Comparison of ENCODE assay signal across 8 cellular contexts in the genomic region with DNA sequence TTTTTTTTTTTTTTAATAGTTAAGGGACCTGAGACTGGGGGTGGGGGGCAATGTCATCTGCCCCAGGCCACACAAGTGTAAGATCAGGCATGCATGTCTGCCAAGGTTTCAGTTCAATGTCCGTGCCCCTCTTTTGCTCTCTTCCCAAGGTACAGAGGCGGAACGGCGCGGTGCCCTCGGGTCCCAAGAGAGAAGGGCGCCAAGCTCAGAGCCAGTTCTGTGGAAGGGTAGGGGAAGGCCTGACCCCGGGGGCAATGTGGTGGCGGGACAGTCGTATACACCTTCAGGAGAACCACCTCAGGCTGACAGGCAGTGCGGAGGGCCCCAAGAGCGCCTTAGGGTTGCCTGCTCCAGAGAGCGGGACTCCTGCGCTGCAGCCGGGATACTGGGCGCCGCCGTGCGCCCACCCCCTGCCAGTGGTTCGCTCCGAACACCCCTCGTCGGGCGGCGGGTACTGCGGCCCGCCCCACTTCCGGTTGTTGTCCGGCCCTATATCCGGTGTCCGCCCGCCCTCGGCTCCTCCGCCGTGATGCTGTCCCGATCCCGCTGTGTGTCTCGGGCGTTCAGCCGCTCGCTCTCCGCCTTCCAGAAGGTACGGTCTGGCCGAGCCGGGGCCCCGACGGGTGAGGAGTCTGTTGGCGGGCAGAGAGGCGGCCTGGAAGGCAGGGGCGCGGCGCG. TPM values are rescaled to one million over a fixed set of nuclear protein-coding genes. Genes with fewer than 3 reads are reported as not detected.
DNase-seq lines count a peak whose midpoint lies in the region; ATAC-seq and TF ChIP-seq lines count a peak whose summit lies in the region.

A gene (plus strand): TSS at position 492 of the 678 bp plus-strand sequence. CDS start 38 bp downstream, at position 530.

- peak within 1 kb of the TSS; percentile 75 for H3K4me3 ChIP-seq in PC-9
- peak within 1 kb of the TSS; percentile 70 to 87 for H3K4me3 ChIP-seq in mucosa of rectum (ENCODE audit: low read length in 2 of 2)

- peak within 1 kb of the TSS; percentile 84 to 98 for H3K9ac ChIP-seq in mucosa of rectum (ENCODE audit: low read depth in 1 of 2, low read length in 2 of 2)

- H3K27me3 ChIP-seq in PC-9 (ENCODE audit: insufficient read depth, low read depth) = no peaks in the 10 kb centered on the region
- H3K27me3 ChIP-seq in mucosa of rectum (ENCODE audit: control insufficient read depth in 2 of 2, insufficient read depth in 2 of 2, low read length in 2 of 2) = no peaks in the 10 kb centered on the region

- peak; percentile 77; the same call in 1 of the 2 replicates for TF ChIP-seq EP300 in Ishikawa (IDR thresholded peaks at IDR 0.05; ENCODE audit: borderline replicate concordance)

- ATAC-seq in GM21576 (IDR thresholded peaks at IDR 0.05; ENCODE audit: unreplicated experiment) = peak; percentile 82

- POLR2A ChIA-PET in PC-9 (lab: Charles Lee; ENCODE audit: unreplicated experiment) = interaction anchor here (0.6 to 0.8 kb wide), 4 partner anchors 24 to 673 kb away, joined by 3 to 7 read pairs (median 5); no protein-coding TSS in a partner anchor

- no peak for TF ChIP-seq RAD21 in Ishikawa (IDR thresholded peaks at IDR 0.05; ENCODE audit: low read depth)

- CTCF ChIA-PET in PC-9 (lab: Charles Lee) = interaction anchor here (0.7 kb wide), 2 partner anchors 307 to 570 kb away, joined by 5 to 11 read pairs; no protein-coding TSS in a partner anchor

- H3K79me2 ChIP-seq in PC-9 (ENCODE audit: low read depth) = peaks cover 48% of the 10 kb centered on the region

- H3F3A ChIP-seq in PC-9 (ENCODE audit: insufficient read depth, low read depth) = peaks cover 45% of the 10 kb centered on the region

- H3K4me1 ChIP-seq in PC-9 (replicated peaks; ENCODE audit: insufficient read depth) (peaks cover 48% of the 10 kb centered on the region), mucosa of rectum (ENCODE audit: control insufficient read depth in 2 of 2, insufficient read depth in 2 of 2, low read length in 2 of 2) (peaks cover 15 to 16% of the 10 kb centered on the region in 2 donors)

- H3K36me3 ChIP-seq in PC-9 (ENCODE audit: low read depth) = peaks cover 17% of the 10 kb centered on the region
- H3K36me3 ChIP-seq in mucosa of rectum (ENCODE audit: control insufficient read depth in 2 of 2, insufficient read depth in 2 of 2, low read length in 2 of 2) = peaks cover 3 to 6% of the 10 kb centered on the region in 2 donors

- peak within 1 kb of the TSS; percentile 96 for H2AFZ ChIP-seq in PC-9

- H3K27ac ChIP-seq in PC-9 (peak within 1 kb of the TSS; percentile 17), mucosa of rectum (ENCODE audit: low read depth in 2 of 2, low read length in 2 of 2) (peak within 1 kb of the TSS; percentile 96 to 97)

- H3K4me2 ChIP-seq in PC-9 = peak within 1 kb of the TSS; percentile 97

- H3K9me2 ChIP-seq in PC-9 (ENCODE audit: insufficient read depth) = no peaks in the 10 kb centered on the region

- no peak for TF ChIP-seq CTCF in PC-9 (conservative IDR thresholded peaks at IDR 0.05)

- no peaks in the 10 kb centered on the region for H3K9me3 ChIP-seq in PC-9 (ENCODE audit: insufficient read depth, low read depth)
- no peaks in the 10 kb centered on the region for H3K9me3 ChIP-seq in mucosa of rectum (ENCODE audit: control insufficient read depth in 2 of 2, low read length in 2 of 2)

- DNase-seq in DMS153 treated with DMSO at 0.1 percent for 48 hours (lab: John Stamatoyannopoulos, UW; ENCODE audit: unreplicated experiment) (peak; percentile 47), PC-9 (peak; percentile 78 to 99), erythroblast (lab: John Stamatoyannopoulos, UW) (peak; percentile 93 to 95)
- peak; percentile 91 for DNase-seq in activated T-cell treated with anti-CD3 and anti-CD28 coated beads, Interleukin-2, amount 50 U/mL, for 1 hour
- peak; percentile 69 to 73 for DNase-seq in stimulated activated CD8-positive, alpha-beta memory T cell treated with anti-CD3 and anti-CD28 coated beads, Interleukin-7, amount 100 ng/mL, for 1 hour (ENCODE audit: low read depth in 2 of 2)

- peaks cover 44% of the 10 kb centered on the region for H4K20me1 ChIP-seq in PC-9 (ENCODE audit: insufficient read depth)

- peak; percentile 93 for TF ChIP-seq POLR2A in erythroblast (IDR thresholded peaks at IDR 0.05; ENCODE audit: low read length)

- intact Hi-C loops in PC-9 (cut with micrococcal nuclease; ENCODE audit: unreplicated experiment) = loop anchor here (5.0 to 10.0 kb wide), 4 partner anchors 389 to 683 kb away; a partner anchor contains a TSS

- no TSS peak for BruUV-seq in PC-9 (replicated peaks; lab: Mats Ljungman, UMichigan)

TF ChIP-seq in Ishikawa, 13 proteins besides CTCF, POLR2A, EP300 and RAD21:
- no peak for TF ChIP-seq ZBTB7A (IDR thresholded peaks at IDR 0.05; ENCODE audit: low read depth)
- TF ChIP-seq, protein P1, sequence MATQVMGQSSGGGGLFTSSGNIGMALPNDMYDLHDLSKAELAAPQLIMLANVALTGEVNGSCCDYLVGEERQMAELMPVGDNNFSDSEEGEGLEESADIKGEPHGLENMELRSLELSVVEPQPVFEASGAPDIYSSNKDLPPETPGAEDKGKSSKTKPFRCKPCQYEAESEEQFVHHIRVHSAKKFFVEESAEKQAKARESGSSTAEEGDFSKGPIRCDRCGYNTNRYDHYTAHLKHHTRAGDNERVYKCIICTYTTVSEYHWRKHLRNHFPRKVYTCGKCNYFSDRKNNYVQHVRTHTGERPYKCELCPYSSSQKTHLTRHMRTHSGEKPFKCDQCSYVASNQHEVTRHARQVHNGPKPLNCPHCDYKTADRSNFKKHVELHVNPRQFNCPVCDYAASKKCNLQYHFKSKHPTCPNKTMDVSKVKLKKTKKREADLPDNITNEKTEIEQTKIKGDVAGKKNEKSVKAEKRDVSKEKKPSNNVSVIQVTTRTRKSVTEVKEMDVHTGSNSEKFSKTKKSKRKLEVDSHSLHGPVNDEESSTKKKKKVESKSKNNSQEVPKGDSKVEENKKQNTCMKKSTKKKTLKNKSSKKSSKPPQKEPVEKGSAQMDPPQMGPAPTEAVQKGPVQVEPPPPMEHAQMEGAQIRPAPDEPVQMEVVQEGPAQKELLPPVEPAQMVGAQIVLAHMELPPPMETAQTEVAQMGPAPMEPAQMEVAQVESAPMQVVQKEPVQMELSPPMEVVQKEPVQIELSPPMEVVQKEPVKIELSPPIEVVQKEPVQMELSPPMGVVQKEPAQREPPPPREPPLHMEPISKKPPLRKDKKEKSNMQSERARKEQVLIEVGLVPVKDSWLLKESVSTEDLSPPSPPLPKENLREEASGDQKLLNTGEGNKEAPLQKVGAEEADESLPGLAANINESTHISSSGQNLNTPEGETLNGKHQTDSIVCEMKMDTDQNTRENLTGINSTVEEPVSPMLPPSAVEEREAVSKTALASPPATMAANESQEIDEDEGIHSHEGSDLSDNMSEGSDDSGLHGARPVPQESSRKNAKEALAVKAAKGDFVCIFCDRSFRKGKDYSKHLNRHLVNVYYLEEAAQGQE (IDR thresholded peaks at IDR 0.05; ENCODE audit: low read depth) = no peak
- TF ChIP-seq TAF1 (IDR thresholded peaks at IDR 0.05; ENCODE audit: low read depth) = peak; percentile 93
- TF ChIP-seq, protein P2, sequence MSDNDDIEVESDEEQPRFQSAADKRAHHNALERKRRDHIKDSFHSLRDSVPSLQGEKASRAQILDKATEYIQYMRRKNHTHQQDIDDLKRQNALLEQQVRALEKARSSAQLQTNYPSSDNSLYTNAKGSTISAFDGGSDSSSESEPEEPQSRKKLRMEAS (IDR thresholded peaks at IDR 0.05) = peak; percentile 75
- TF ChIP-seq TEAD4 (IDR thresholded peaks at IDR 0.05) = peak; percentile 21; the same call in 1 of the 2 replicates
- TF ChIP-seq FOXM1 (IDR thresholded peaks at IDR 0.05; ENCODE audit: borderline replicate concordance, low read depth) = no peak
- no peak; the same call in 1 of the 2 replicates for TF ChIP-seq NFIC (IDR thresholded peaks at IDR 0.05)
- peak; percentile 44; the same call in 1 of the 2 replicates for TF ChIP-seq YY1 (IDR thresholded peaks at IDR 0.05; ENCODE audit: low read depth)
- peak; percentile 27; the same call in 1 of the 2 replicates for TF ChIP-seq CEBPB (IDR thresholded peaks at IDR 0.05)
- no peak for TF ChIP-seq EGR1 (IDR thresholded peaks at IDR 0.05)
- TF ChIP-seq, protein P3, sequence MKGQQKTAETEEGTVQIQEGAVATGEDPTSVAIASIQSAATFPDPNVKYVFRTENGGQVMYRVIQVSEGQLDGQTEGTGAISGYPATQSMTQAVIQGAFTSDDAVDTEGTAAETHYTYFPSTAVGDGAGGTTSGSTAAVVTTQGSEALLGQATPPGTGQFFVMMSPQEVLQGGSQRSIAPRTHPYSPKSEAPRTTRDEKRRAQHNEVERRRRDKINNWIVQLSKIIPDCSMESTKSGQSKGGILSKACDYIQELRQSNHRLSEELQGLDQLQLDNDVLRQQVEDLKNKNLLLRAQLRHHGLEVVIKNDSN (IDR thresholded peaks at IDR 0.05) = peak; percentile 37; the same call in 1 of the 2 replicates
- TF ChIP-seq TCF12 (IDR thresholded peaks at IDR 0.05; ENCODE audit: low read depth) = peak; percentile 29; the same call in 1 of the 2 replicates
- TF ChIP-seq CREB1 (IDR thresholded peaks at IDR 0.05; ENCODE audit: low read depth) = no peak
TF ChIP-seq in Ishikawa: peak in this region for 7.

RNA-seq across cellular contexts. Expression of the gene that starts here (rescaled TPM):
- total RNA-seq in PC-9 (2021) = 309 and 320 TPM in 2 replicates

Comparison
In these comparisons a context has a peak if more than half of its experiments do, and no peak if none do; other contexts are left out.
1. Peak in every context shown above with its lines: DNase-seq, ATAC-seq, H3K4me3 ChIP-seq and H3K27ac ChIP-seq.